ENCODE assay signal across 7 cellular contexts in genomic region chr14:74905595-74906142, GRCh38. TPM values are rescaled to one million over a fixed set of nuclear protein-coding genes. Genes with fewer than 3 reads are reported as not detected.
DNase-seq lines count a peak whose midpoint lies in the region; ATAC-seq and TF ChIP-seq lines count a peak whose summit lies in the region.

No MANE protein-coding gene starts in this region.

- H3K27ac ChIP-seq in caudate nucleus (ENCODE audit: low read depth, low read length), result no peak overlapping the region
- H3K27ac ChIP-seq in left lung, result no peak overlapping the region

- intact Hi-C loops in left lung (cut with DNase I), result loop anchor here in 1 of 2 donors (5.0 kb wide), 1 partner anchor 43 kb away; no protein-coding TSS in a partner anchor

- no peak overlapping the region for H3K4me3 ChIP-seq in left lung

- H3K36me3 ChIP-seq in left lung, result peaks cover 0 to 57% of the 10 kb centered on the region in 2 donors

- DNase-seq in NAMALWA (ENCODE audit: low spot score), result peak; percentile 61
- DNase-seq in activated CD4-positive, alpha-beta T cell treated with anti-CD3 and anti-CD28 coated beads for 24 hours (ENCODE audit: low read depth in 2 of 2), result peak; percentile 76 to 80
- peak in 47 of 61 donors; percentile 8 to 74 (median 44) for DNase-seq in caudate nucleus (lab: John Stamatoyannopoulos, UW)
- DNase-seq in left lung, result peak; percentile 70 to 92
- DNase-seq in stimulated activated CD4-positive, alpha-beta T cell treated with anti-CD3 and anti-CD28 coated beads, TNF-alpha, amount 100 ng/mL, for 4 hours (ENCODE audit: low read depth in 3 of 3), result peak; percentile 67 to 68 (median 68)

- TF ChIP-seq CTCF in GM12873 (IDR thresholded peaks at IDR 0.05; ENCODE audit: insufficient read depth, low read depth, low read length, missing control alignments) (peak; percentile 96), left lung (IDR thresholded peaks at IDR 0.05) (peak; percentile 89 to 94)

- peaks cover 0 to 7% of the 10 kb centered on the region in 2 donors for H3K4me1 ChIP-seq in left lung

- no peaks in the 10 kb centered on the region for H3K9me3 ChIP-seq in left lung

- peak; percentile 71 for ATAC-seq in left lung
- ATAC-seq in HG03521 (IDR thresholded peaks at IDR 0.05; ENCODE audit: unreplicated experiment), result no peak

- no peaks in the 10 kb centered on the region for H3K27me3 ChIP-seq in left lung

RNA-seq across cellular contexts. Expression of gene RPS6KL1, which starts 17.4 kb away (rescaled TPM):
- total RNA-seq in left lung, result 1 to 10 TPM; 5.6 to 6.7 TPM

RNA-seq across cellular contexts. Expression of gene DLST, which starts 24.0 kb away (rescaled TPM):
- 10 to 100 TPM; 88.3 to 98.6 TPM for total RNA-seq in left lung

RNA-seq across cellular contexts. Expression of gene PROX2, which starts 29.7 kb away (rescaled TPM):
- under 1 TPM in 1 of 2 donors, not detected in 1; 0.08 TPM for total RNA-seq in left lung

RNA-seq across cellular contexts. Expression of gene PGF, which starts 49.7 kb away (rescaled TPM):
- total RNA-seq in left lung, result 1 to 10 TPM; 3.4 to 4.6 TPM
